Comparison of ENCODE assay signal across 11 cellular contexts in the genomic region with DNA sequence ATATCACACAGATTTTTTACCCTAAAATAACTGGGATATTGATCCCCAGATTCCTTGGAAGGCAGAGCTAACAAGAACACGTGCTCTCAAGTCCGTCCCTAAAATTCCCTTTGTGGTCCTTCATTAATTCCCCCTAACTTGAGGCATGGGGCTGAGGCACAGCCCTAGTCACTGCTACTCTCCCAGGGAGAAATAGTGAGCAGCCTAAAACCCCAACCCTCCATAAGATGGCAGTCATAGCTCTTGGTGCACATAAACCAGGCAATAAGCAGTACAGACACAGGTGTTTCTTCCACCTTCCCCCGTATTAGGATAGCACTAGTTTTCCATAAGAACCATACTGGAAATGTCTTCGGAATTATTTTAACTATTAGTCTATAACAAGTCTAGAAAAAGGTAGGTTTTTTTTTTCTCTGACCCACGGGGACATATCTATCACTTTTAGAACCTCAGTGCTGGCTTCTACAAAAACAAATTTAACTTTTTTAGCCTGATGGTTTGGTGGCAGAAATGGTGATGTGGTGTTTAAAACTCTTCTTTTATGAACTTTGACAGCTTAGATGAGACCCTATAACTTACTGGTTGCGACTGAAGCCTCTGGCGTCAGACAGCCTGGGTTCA. TPM values are rescaled to one million over a fixed set of nuclear protein-coding genes. Genes with fewer than 3 reads are reported as not detected.
DNase-seq lines count a peak whose midpoint lies in the region; ATAC-seq and TF ChIP-seq lines count a peak whose summit lies in the region.
"Had no signal": no experiment of that assay in that cellular context is flagged by ENCODE, and none has a peak within 500 bp of the region (broad histone marks: within the 10 kb centered on the region; RNA-seq: fewer than 3 reads in every experiment).

No MANE protein-coding gene starts in this region.

- no peaks in the 10 kb centered on the region for H3K9me3 ChIP-seq in SK-N-SH

- no peak overlapping the region for H3K27ac ChIP-seq in SK-N-SH (ENCODE audit: low read depth in 2 of 2, low read length in 1 of 2)
- no peak overlapping the region for H3K27ac ChIP-seq in brain microvascular endothelial cell

- H2AFZ ChIP-seq in SK-N-SH (ENCODE audit: low read depth): no peak overlapping the region

- H3K4me3 ChIP-seq in SK-N-SH (ENCODE audit: low read depth in 2 of 2, low read length in 1 of 2) (no peak overlapping the region), brain microvascular endothelial cell (ENCODE audit: low read depth, low read length) (no peak overlapping the region)

- POLR2A ChIA-PET in SK-N-SH (lab: Yijun Ruan, JAX): no interaction called here

- peaks cover 26% of the 10 kb centered on the region for H3F3A ChIP-seq in SK-N-SH (replicated peaks; ENCODE audit: insufficient read depth)

- no peaks in the 10 kb centered on the region for H3K36me3 Mint-ChIP-seq in type B pancreatic cell

- peaks cover 17 to 21% of the 10 kb centered on the region in 2 experiments for H3K4me1 ChIP-seq in SK-N-SH (ENCODE audit: control insufficient read depth in 1 of 2, insufficient read depth in 2 of 2, low read depth in 1 of 2, low read length in 1 of 2)

- no peaks in the 10 kb centered on the region for H3K9me3 Mint-ChIP-seq in type B pancreatic cell

- H4K20me1 ChIP-seq in SK-N-SH (ENCODE audit: insufficient read depth): no peaks in the 10 kb centered on the region

- TF ChIP-seq EP300 in SK-N-SH (IDR thresholded peaks at IDR 0.05; ENCODE audit: borderline replicate concordance in 1 of 2, low read depth in 1 of 2, low read length in 1 of 2): no peak

- H3K27me3 Mint-ChIP-seq in type B pancreatic cell: peaks cover 28% of the 10 kb centered on the region

- H3K27me3 ChIP-seq in SK-N-SH (ENCODE audit: insufficient read depth) (no peaks in the 10 kb centered on the region), brain microvascular endothelial cell (replicated peaks) (no peaks in the 10 kb centered on the region)

- H3K4me3 Mint-ChIP-seq in type B pancreatic cell: no peak overlapping the region

- no peak overlapping the region for H3K9ac ChIP-seq in SK-N-SH

- peak; percentile 49 for TF ChIP-seq RAD21 in SK-N-SH (IDR thresholded peaks at IDR 0.05; ENCODE audit: low read length)

- TF ChIP-seq CTCF in SK-N-SH (IDR thresholded peaks at IDR 0.05): peak; percentile 33; the same call in 1 of the 2 replicates
- TF ChIP-seq CTCF in brain microvascular endothelial cell (IDR thresholded peaks at IDR 0.05; ENCODE audit: low read depth, low read length, missing control alignments): peak; percentile 54
- peak; percentile 36 for TF ChIP-seq CTCF in type B pancreatic cell (conservative IDR thresholded peaks at IDR 0.05)
- TF ChIP-seq CTCF in omental fat pad (IDR thresholded peaks at IDR 0.05): no peak

- peaks cover 21% of the 10 kb centered on the region; the same call in 1 of the 2 replicates for H3K79me2 ChIP-seq in SK-N-SH (ENCODE audit: insufficient read depth)

- in situ Hi-C loops in brain microvascular endothelial cell (cut with HindIII; ENCODE audit: low pct_ligation_motif_present, low sequenced_read_pairs): no loop called here

- H3K4me1 Mint-ChIP-seq in type B pancreatic cell (ENCODE audit: unreplicated experiment): peaks cover 20% of the 10 kb centered on the region

- H3K27ac Mint-ChIP-seq in type B pancreatic cell: no peak overlapping the region

- no peak for ATAC-seq in SK-N-SH treated with all-trans-retinoic acid at 6 μM for 48 hours
- no peak for ATAC-seq in HG03460 (IDR thresholded peaks at IDR 0.05; ENCODE audit: unreplicated experiment)
- ATAC-seq in HG03095 (IDR thresholded peaks at IDR 0.05; ENCODE audit: unreplicated experiment): no peak
- no peak for ATAC-seq in omental fat pad (ENCODE audit: low FRiP score)

- H3K36me3 ChIP-seq in SK-N-SH (replicated peaks in 1 of 2; ENCODE audit: control insufficient read depth in 1 of 2, insufficient read depth in 2 of 2, low read length in 1 of 2): no peaks in the 10 kb centered on the region
- H3K36me3 ChIP-seq in brain microvascular endothelial cell (replicated peaks): no peaks in the 10 kb centered on the region

- WGBS in SK-N-SH (ENCODE audit: low lambda C conversion rate): 72% methylated on average over 7 of the region's 7 CpGs

- H3K4me2 ChIP-seq in SK-N-SH: no peak overlapping the region

- no peak for DNase-seq in SK-N-SH
- peak; percentile 31 for DNase-seq in NCI-H1694 (lab: John Stamatoyannopoulos, UW)
- no peak for DNase-seq in brain microvascular endothelial cell
- DNase-seq in type B pancreatic cell (ENCODE audit: extremely low spot score, unreplicated experiment): no peak
- no peak for DNase-seq in omental fat pad (ENCODE audit: low spot score)
- DNase-seq: effector CD8-positive, alpha-beta T cell; NCI-H1417 treated with DMSO at 0.1 percent for 48 hours had no signal

- CTCF ChIA-PET in SK-N-SH (lab: Yijun Ruan, JAX): interaction anchor here (0.7 to 13.2 kb wide), 9 partner anchors 19 to 106 kb away, joined by 3 to 296 read pairs (median 14); a partner anchor contains a TSS

- no peaks in the 10 kb centered on the region for H3K9me2 ChIP-seq in SK-N-SH

TF ChIP-seq in SK-N-SH, 30 proteins besides CTCF, POLR2A, EP300 and RAD21:
- no peak for TF ChIP-seq SIN3A (IDR thresholded peaks at IDR 0.05; ENCODE audit: borderline replicate concordance, low read depth, low read length)
- TF ChIP-seq SMC3 (IDR thresholded peaks at IDR 0.05; ENCODE audit: low read depth, low read length): 0 out of 2 replicates have a peak, but pooled peaks have one; percentile 23
TF ChIP-seq in SK-N-SH: peak in this region for 1.

TF ChIP-seq in SK-N-SH treated with all-trans-retinoic acid at 6 μM for 48 hours, 23 proteins besides CTCF, POLR2A, EP300 and RAD21 (continues in another document):
- no peak for TF ChIP-seq ESRRG (CRISPR knock-in tag; IDR thresholded peaks at IDR 0.05)
- TF ChIP-seq, protein P1, sequence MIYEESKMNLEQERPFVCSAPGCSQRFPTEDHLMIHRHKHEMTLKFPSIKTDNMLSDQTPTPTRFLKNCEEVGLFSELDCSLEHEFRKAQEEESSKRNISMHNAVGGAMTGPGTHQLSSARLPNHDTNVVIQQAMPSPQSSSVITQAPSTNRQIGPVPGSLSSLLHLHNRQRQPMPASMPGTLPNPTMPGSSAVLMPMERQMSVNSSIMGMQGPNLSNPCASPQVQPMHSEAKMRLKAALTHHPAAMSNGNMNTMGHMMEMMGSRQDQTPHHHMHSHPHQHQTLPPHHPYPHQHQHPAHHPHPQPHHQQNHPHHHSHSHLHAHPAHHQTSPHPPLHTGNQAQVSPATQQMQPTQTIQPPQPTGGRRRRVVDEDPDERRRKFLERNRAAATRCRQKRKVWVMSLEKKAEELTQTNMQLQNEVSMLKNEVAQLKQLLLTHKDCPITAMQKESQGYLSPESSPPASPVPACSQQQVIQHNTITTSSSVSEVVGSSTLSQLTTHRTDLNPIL (CRISPR knock-in tag; IDR thresholded peaks at IDR 0.05; ENCODE audit: low read depth): no peak
- no peak for TF ChIP-seq PPARA (CRISPR knock-in tag; IDR thresholded peaks at IDR 0.05; ENCODE audit: borderline replicate concordance)
- no peak for TF ChIP-seq OSR1 (CRISPR knock-in tag; IDR thresholded peaks at IDR 0.05)
- no peak for TF ChIP-seq ZNF8 (CRISPR knock-in tag; IDR thresholded peaks at IDR 0.05)
- TF ChIP-seq, protein P2, sequence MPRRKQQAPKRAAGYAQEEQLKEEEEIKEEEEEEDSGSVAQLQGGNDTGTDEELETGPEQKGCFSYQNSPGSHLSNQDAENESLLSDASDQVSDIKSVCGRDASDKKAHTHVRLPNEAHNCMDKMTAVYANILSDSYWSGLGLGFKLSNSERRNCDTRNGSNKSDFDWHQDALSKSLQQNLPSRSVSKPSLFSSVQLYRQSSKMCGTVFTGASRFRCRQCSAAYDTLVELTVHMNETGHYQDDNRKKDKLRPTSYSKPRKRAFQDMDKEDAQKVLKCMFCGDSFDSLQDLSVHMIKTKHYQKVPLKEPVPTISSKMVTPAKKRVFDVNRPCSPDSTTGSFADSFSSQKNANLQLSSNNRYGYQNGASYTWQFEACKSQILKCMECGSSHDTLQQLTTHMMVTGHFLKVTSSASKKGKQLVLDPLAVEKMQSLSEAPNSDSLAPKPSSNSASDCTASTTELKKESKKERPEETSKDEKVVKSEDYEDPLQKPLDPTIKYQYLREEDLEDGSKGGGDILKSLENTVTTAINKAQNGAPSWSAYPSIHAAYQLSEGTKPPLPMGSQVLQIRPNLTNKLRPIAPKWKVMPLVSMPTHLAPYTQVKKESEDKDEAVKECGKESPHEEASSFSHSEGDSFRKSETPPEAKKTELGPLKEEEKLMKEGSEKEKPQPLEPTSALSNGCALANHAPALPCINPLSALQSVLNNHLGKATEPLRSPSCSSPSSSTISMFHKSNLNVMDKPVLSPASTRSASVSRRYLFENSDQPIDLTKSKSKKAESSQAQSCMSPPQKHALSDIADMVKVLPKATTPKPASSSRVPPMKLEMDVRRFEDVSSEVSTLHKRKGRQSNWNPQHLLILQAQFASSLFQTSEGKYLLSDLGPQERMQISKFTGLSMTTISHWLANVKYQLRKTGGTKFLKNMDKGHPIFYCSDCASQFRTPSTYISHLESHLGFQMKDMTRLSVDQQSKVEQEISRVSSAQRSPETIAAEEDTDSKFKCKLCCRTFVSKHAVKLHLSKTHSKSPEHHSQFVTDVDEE (CRISPR knock-in tag; IDR thresholded peaks at IDR 0.05): no peak

RNA-seq across cellular contexts. Expression of a gene that starts 3.1 kb away (rescaled TPM):
- 58.8 and 64.2 TPM in 2 replicates for polyA plus RNA-seq in SK-N-SH (2012; rRNA removed)
- 20.9 and 35.4 TPM in 2 replicates for polyA plus RNA-seq in SK-N-SH (2012; cell fraction: cytosol; rRNA removed)
- 201 and 236 TPM in 2 replicates for polyA plus RNA-seq in SK-N-SH (2012; cell fraction: nucleus; rRNA removed)
- 10.9 and 65.8 TPM in 2 replicates for total RNA-seq in type B pancreatic cell (ENCODE audit: low replicate concordance)
- total RNA-seq in omental fat pad: 10 to 100 TPM; 30.0 to 91.3 (median 40.6) TPM

RNA-seq across cellular contexts. Expression of a gene that starts 9.4 kb away (rescaled TPM):
- not detected in 2 replicates for polyA plus RNA-seq in SK-N-SH (2012; rRNA removed)
- polyA plus RNA-seq in SK-N-SH (2012; cell fraction: cytosol; rRNA removed): not detected in 2 replicates
- polyA plus RNA-seq in SK-N-SH (2012; cell fraction: nucleus; rRNA removed): not detected in 2 replicates
- total RNA-seq in type B pancreatic cell (ENCODE audit: low replicate concordance) (not detected in 2 replicates), omental fat pad (not detected)
- total RNA-seq: activated CD8-positive, alpha-beta memory T cell treated with anti-CD3 and anti-CD28 coated beads for 36 hours had no signal

RNA-seq across cellular contexts. Expression of a gene that starts 24.8 kb away (rescaled TPM):
- not detected in 2 replicates for polyA plus RNA-seq in SK-N-SH (2012; rRNA removed)
- polyA plus RNA-seq in SK-N-SH (2012; cell fraction: cytosol; rRNA removed): 0.03 TPM in 1 of 2 replicates, not detected in the other
- polyA plus RNA-seq in SK-N-SH (2012; cell fraction: nucleus; rRNA removed): not detected in 2 replicates
- total RNA-seq in type B pancreatic cell (ENCODE audit: low replicate concordance): 0.55 TPM in 1 of 2 replicates, not detected in the other
- total RNA-seq in omental fat pad: not detected
- total RNA-seq: activated CD8-positive, alpha-beta memory T cell treated with anti-CD3 and anti-CD28 coated beads for 36 hours had no signal

RNA-seq across cellular contexts. Expression of a gene that starts 31.5 kb away (rescaled TPM):
- 22.1 and 24.1 TPM in 2 replicates for polyA plus RNA-seq in SK-N-SH (2012; rRNA removed)
- 10.7 and 24.0 TPM in 2 replicates for polyA plus RNA-seq in SK-N-SH (2012; cell fraction: cytosol; rRNA removed)
- polyA plus RNA-seq in SK-N-SH (2012; cell fraction: nucleus; rRNA removed): 58.1 and 70.5 TPM in 2 replicates
- total RNA-seq in type B pancreatic cell (ENCODE audit: low replicate concordance): 47.8 and 58.0 TPM in 2 replicates
- total RNA-seq in omental fat pad: 10 to 100 TPM; 19.2 to 56.3 (median 38.1) TPM

RNA-seq across cellular contexts. Expression of a gene that starts 32.4 kb away (rescaled TPM):
- 0.10 TPM in 1 of 2 replicates, not detected in the other for polyA plus RNA-seq in SK-N-SH (2012; rRNA removed)
- not detected in 2 replicates for polyA plus RNA-seq in SK-N-SH (2012; cell fraction: cytosol; rRNA removed)
- polyA plus RNA-seq in SK-N-SH (2012; cell fraction: nucleus; rRNA removed): 0.12 and 0.36 TPM in 2 replicates
- total RNA-seq in type B pancreatic cell (ENCODE audit: low replicate concordance) (not detected in 2 replicates), omental fat pad (not detected)
- total RNA-seq: activated CD8-positive, alpha-beta memory T cell treated with anti-CD3 and anti-CD28 coated beads for 36 hours had no signal

Comparison
In these comparisons a context has a peak if more than half of its experiments do, and no peak if none do; other contexts are left out.
1. CTCF ChIP-seq: peak in SK-N-SH (single experiment), brain microvascular endothelial cell (single experiment) and type B pancreatic cell (single experiment); none in omental fat pad (0 of 3).